9 cellular contexts compared by ENCODE assay signal in the genomic region with DNA sequence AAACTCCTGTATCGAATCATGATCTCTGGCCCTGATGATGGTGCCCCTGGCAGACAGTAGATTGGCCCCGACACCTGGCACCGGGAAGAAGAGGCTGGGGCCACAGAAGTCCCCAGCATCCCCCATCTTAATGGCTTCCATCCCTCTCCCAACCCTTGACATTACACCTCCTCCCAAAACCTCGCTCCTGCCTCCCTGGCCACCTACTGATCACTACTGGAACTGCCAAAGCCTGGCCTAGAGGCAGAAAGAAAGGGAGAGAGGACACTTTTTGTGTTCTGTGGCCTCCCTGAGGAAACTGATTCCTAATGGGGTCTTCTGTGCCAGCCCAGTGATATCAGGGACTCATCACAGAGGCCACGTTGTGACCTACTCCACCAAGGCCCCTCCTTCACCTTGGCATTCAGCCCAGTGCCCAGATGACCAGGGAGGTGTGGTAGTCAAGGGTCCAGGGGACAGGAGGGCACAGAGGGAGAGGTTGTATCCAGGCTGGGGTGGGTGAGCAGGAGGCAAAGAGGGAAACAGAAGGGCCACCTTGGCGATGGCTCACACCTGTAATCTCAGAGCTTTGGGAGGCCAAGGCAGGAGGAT. TPM values are rescaled to one million over a fixed set of nuclear protein-coding genes. Genes with fewer than 3 reads are reported as not detected.
A peak's percentile ranks its signal among the peaks of the same experiment; 100 is the strongest.
DNase-seq lines count a peak whose midpoint lies in the region; ATAC-seq, FAIRE-seq and TF ChIP-seq lines count a peak whose summit lies in the region.
"Had no signal": no experiment of that assay in that cellular context is flagged by ENCODE, and none has a peak within 500 bp of the region (broad histone marks: within the 10 kb centered on the region; RNA-seq: fewer than 3 reads in every experiment).

No MANE protein-coding gene starts in this region.

- H2AK5ac ChIP-seq in neuronal stem cell (ENCODE audit: low read depth, low read length) = no peak overlapping the region

- H4K20me1 ChIP-seq in astrocyte (ENCODE audit: insufficient read depth, low read length) = no peaks in the 10 kb centered on the region
- H4K20me1 ChIP-seq: BLaER1 treated with 17β-estradiol and CSF1 and Interleukin-3, amounts not matched to agents 10 nM and 100 nM had no signal

- no peak overlapping the region for H3K14ac ChIP-seq in neuronal stem cell (ENCODE audit: low read length)

- no peak overlapping the region for H3K27ac Mint-ChIP-seq in astrocyte (ENCODE audit: unreplicated experiment)

- H2AFZ ChIP-seq in astrocyte (ENCODE audit: low read depth, low read length) (no peak overlapping the region), neuronal stem cell (ENCODE audit: low read length) (no peak overlapping the region)

- no peak overlapping the region for H3K18ac ChIP-seq in neuronal stem cell (ENCODE audit: low read length)

- H3K23ac ChIP-seq in neuronal stem cell (ENCODE audit: low read depth, low read length, poor library complexity) = peak overlapping the region; percentile 4

- H3K36me3 Mint-ChIP-seq in astrocyte (ENCODE audit: low read depth, unreplicated experiment) = peaks cover 2% of the 10 kb centered on the region

- H3K27me3 Mint-ChIP-seq in astrocyte (ENCODE audit: low read depth, unreplicated experiment) = peaks cover 2% of the 10 kb centered on the region

- H3K27ac ChIP-seq in astrocyte (ENCODE audit: low read depth, low read length) (no peak overlapping the region), neuronal stem cell (replicated peaks; ENCODE audit: low read length) (no peak overlapping the region)
- H3K27ac ChIP-seq: BLaER1 treated with 17β-estradiol and CSF1 and Interleukin-3, amounts not matched to agents 10 nM and 100 nM had no signal

- no peak for ATAC-seq in GM18520 (IDR thresholded peaks at IDR 0.05; ENCODE audit: unreplicated experiment)

- no peak overlapping the region for H4K91ac ChIP-seq in neuronal stem cell (ENCODE audit: low read depth, low read length, poor library complexity)

- no peak overlapping the region for H2BK15ac ChIP-seq in neuronal stem cell (ENCODE audit: low read length)

- H3K9me3 Mint-ChIP-seq in astrocyte (ENCODE audit: unreplicated experiment) = peaks cover 5% of the 10 kb centered on the region

- no peaks in the 10 kb centered on the region for H3K79me2 ChIP-seq in astrocyte (ENCODE audit: insufficient read depth, low read length)

- H3K4me1 ChIP-seq in astrocyte (ENCODE audit: insufficient read depth, low read length) = no peaks in the 10 kb centered on the region
- H3K4me1 ChIP-seq in neuronal stem cell (ENCODE audit: control insufficient read depth in 2 of 2, insufficient read depth in 1 of 2, low read depth in 1 of 2, low read length in 2 of 2) = peaks cover 0 to 3% of the 10 kb centered on the region in 2 donors

- peak; percentile 43 for TF ChIP-seq CTCF in astrocyte (IDR thresholded peaks at IDR 0.05; ENCODE audit: insufficient read depth, low read depth, low read length)

- no peak overlapping the region for H2BK5ac ChIP-seq in neuronal stem cell (ENCODE audit: low read length)

- H3K27me3 ChIP-seq in astrocyte (ENCODE audit: insufficient read depth, low read length) (no peaks in the 10 kb centered on the region), neuronal stem cell (ENCODE audit: control insufficient read depth in 3 of 3, insufficient read depth in 3 of 3, low read depth in 1 of 3, low read length in 3 of 3) (no peaks in the 10 kb centered on the region)
- H3K27me3 ChIP-seq: BLaER1 treated with 17β-estradiol and CSF1 and Interleukin-3, amounts not matched to agents 10 nM and 100 nM had no signal

- H3K79me1 ChIP-seq in neuronal stem cell (ENCODE audit: low read depth, low read length) = no peaks in the 10 kb centered on the region

- H3K4me2 ChIP-seq in astrocyte (ENCODE audit: low read length) (no peak overlapping the region), neuronal stem cell (ENCODE audit: insufficient read depth, low read length, poor library complexity, severe bottlenecking) (no peak overlapping the region)
- H3K4me2 ChIP-seq: BLaER1 treated with 17β-estradiol and CSF1 and Interleukin-3, amounts not matched to agents 10 nM and 100 nM had no signal

- H2BK120ac ChIP-seq in neuronal stem cell (ENCODE audit: low read depth, low read length) = no peak overlapping the region

- H3K36me3 ChIP-seq in astrocyte (ENCODE audit: insufficient read depth, low read length) (no peaks in the 10 kb centered on the region), neuronal stem cell (replicated peaks in 1 of 2; ENCODE audit: control insufficient read depth in 2 of 2, insufficient read depth in 2 of 2, low read length in 2 of 2) (no peaks in the 10 kb centered on the region)
- H3K36me3 ChIP-seq: BLaER1 treated with 17β-estradiol and CSF1 and Interleukin-3, amounts not matched to agents 10 nM and 100 nM had no signal

- no peak overlapping the region for H3K4me3 ChIP-seq in astrocyte (ENCODE audit: insufficient read depth, low read depth, low read length)
- H3K4me3 ChIP-seq in neuronal stem cell (ENCODE audit: low read length in 2 of 2) = no peak overlapping the region
- H3K4me3 ChIP-seq: BLaER1 treated with 17β-estradiol and CSF1 and Interleukin-3, amounts not matched to agents 10 nM and 100 nM had no signal

- H2BK12ac ChIP-seq in neuronal stem cell (ENCODE audit: low read length) = no peak overlapping the region

- peaks cover 5% of the 10 kb centered on the region for H3K4me1 Mint-ChIP-seq in astrocyte (ENCODE audit: low read depth, unreplicated experiment)

- no peak overlapping the region for H3K9ac ChIP-seq in astrocyte (ENCODE audit: low read length)
- H3K9ac ChIP-seq in neuronal stem cell (ENCODE audit: low read depth, low read length, poor library complexity) = no peak overlapping the region
- H3K9ac ChIP-seq: BLaER1 treated with 17β-estradiol and CSF1 and Interleukin-3, amounts not matched to agents 10 nM and 100 nM had no signal

- peak; percentile 14 for DNase-seq in NCI-H146 (lab: John Stamatoyannopoulos, UW)
- no peak for DNase-seq in NCI-H146 treated with DMSO at 0.1 percent for 48 hours (lab: John Stamatoyannopoulos, UW; ENCODE audit: unreplicated experiment)
- DNase-seq in NCI-H69 (lab: John Stamatoyannopoulos, UW) = peak; percentile 29
- no peak for DNase-seq in astrocyte (ENCODE audit: low read depth)
- DNase-seq in neuronal stem cell (ENCODE audit: low spot score) = no peak
- no peak for DNase-seq in T-helper 9 cell
- no peak for DNase-seq in HK-2 (ENCODE audit: unreplicated experiment)

- WGBS in neuronal stem cell (ENCODE audit: extremely low coverage in 2 of 2, insufficient read length in 2 of 2, insufficient replicate concordance in 1 of 2), 2 donors = no CpG with 5 or more reads among the region's 6 CpGs

- no peak overlapping the region for H3K4ac ChIP-seq in neuronal stem cell (ENCODE audit: low read length)

- H4K8ac ChIP-seq in neuronal stem cell (ENCODE audit: low read depth, low read length) = no peak overlapping the region

- no peaks in the 10 kb centered on the region for H3K9me3 ChIP-seq in astrocyte (ENCODE audit: insufficient read depth, low read depth, low read length)
- peaks cover 3 to 5% of the 10 kb centered on the region in 2 donors for H3K9me3 ChIP-seq in neuronal stem cell (replicated peaks in 1 of 2; ENCODE audit: control insufficient read depth in 2 of 2, insufficient read depth in 1 of 2, low read depth in 1 of 2, low read length in 2 of 2)

- no peak for FAIRE-seq in astrocyte (lab: Jason Lieb, UNC)

- no peak overlapping the region for H3K4me3 Mint-ChIP-seq in astrocyte (ENCODE audit: unreplicated experiment)

RNA-seq across cellular contexts. Expression of a gene that starts 6.1 kb away (rescaled TPM):
- not detected in 2 replicates for total RNA-seq in astrocyte
- polyA plus RNA-seq in neuronal stem cell (2013, experiment 1 of 2) = not detected
- not detected for polyA plus RNA-seq in neuronal stem cell (2013, experiment 2 of 2)

RNA-seq across cellular contexts. Expression of a gene that starts 18.5 kb away (rescaled TPM):
- total RNA-seq in astrocyte = 198 and 205 TPM in 2 replicates
- 177 TPM for polyA plus RNA-seq in neuronal stem cell (2013, experiment 1 of 2)
- polyA plus RNA-seq in neuronal stem cell (2013, experiment 2 of 2) = 162 TPM

Comparison
In these comparisons a context has a peak if more than half of its experiments do, and no peak if none do; other contexts are left out.
1. DNase-seq: peak in NCI-H146 (single experiment) and NCI-H69 (single experiment); none in NCI-H146 treated with DMSO at 0.1 percent for 48 hours (single experiment), astrocyte (single experiment), neuronal stem cell (single experiment), T-helper 9 cell (single experiment) and HK-2 (single experiment).